ENCODE assay signal across 1 cellular context in genomic region chr3:242986-243706, GRCh38.
TF ChIP-seq lines count a peak whose summit lies in the region.

No MANE protein-coding gene starts in this region.

TF ChIP-seq in IMR-90, 13 proteins besides CTCF, POLR2A, EP300 and RAD21 (continued from another document):
- TF ChIP-seq ELK1 (IDR thresholded peaks at IDR 0.05; ENCODE audit: borderline replicate concordance, low read depth, low read length) (no peak), CHD1 (IDR thresholded peaks at IDR 0.05; ENCODE audit: low read depth, low read length) (no peak), BHLHE40 (IDR thresholded peaks at IDR 0.05; ENCODE audit: low read depth, low read length) (no peak), RFX5 (IDR thresholded peaks at IDR 0.05; ENCODE audit: low read depth, low read length) (no peak), RCOR1 (IDR thresholded peaks at IDR 0.05; ENCODE audit: insufficient replicate concordance, low read length) (no peak), SMC3 (IDR thresholded peaks at IDR 0.05; ENCODE audit: low read depth, low read length) (no peak), NFE2L2 (IDR thresholded peaks at IDR 0.05; ENCODE audit: low read depth, low read length) (peak; percentile 67; the same call in 1 of the 2 replicates), MXI1 (IDR thresholded peaks at IDR 0.05; ENCODE audit: borderline replicate concordance, low read depth, low read length) (no peak), MAZ (IDR thresholded peaks at IDR 0.05; ENCODE audit: borderline replicate concordance, low read depth, low read length) (no peak), USF2 (IDR thresholded peaks at IDR 0.05; ENCODE audit: low read depth, low read length) (no peak)
